ENCODE assay signal across 14 cellular contexts in the genomic region with DNA sequence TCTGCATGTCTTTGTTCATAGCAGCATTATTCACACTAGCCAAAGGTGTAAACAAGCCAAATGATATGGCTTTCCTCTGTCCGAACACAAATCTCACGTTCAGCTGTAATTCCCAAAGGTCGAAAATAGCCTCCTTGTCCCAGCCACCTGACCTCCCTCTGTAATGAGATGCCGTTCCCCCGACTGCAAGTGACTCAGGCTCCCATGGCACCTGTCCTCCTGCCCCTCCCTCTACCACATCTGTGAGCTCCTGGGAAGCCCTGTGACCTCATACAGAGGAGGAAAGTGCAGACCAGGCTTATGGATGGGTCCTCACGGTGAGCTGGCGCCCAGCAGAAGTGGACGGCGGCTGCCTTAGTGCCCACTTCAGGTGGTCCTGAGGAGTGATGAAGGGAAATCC. TPM values are rescaled to one million over a fixed set of nuclear protein-coding genes. Genes with fewer than 3 reads are reported as not detected.
"Had no signal": no experiment of that assay in that cellular context is flagged by ENCODE, and none has a peak within 500 bp of the region (broad histone marks: within the 10 kb centered on the region; RNA-seq: fewer than 3 reads in every experiment).

No MANE protein-coding gene starts in this region.

RNA-seq across cellular contexts. Expression of gene CD177, which starts 15.4 kb away (rescaled TPM):
- total RNA-seq: activated B cell treated with CpG ODN at 0.5 μM for 24 hours; activated CD4-positive, alpha-beta memory T cell treated with anti-CD3 and anti-CD28 coated beads for 36 hours; activated naive CD4-positive, alpha-beta T cell treated with anti-CD3 and anti-CD28 coated beads for 36 hours; activated naive CD4-positive, alpha-beta T cell treated with anti-CD3 and anti-CD28 coated beads, Interleukin-2, amount 50 U/mL, for 72 hours; activated T-cell treated with anti-CD3 and anti-CD28 coated beads, Interleukin-2, amount 50 U/mL, for 4 hours; activated T-helper 1 cell treated with anti-CD3 and anti-CD28 coated beads, Interleukin-12 subunit alpha, Interleukin-12 subunit beta, Interleukin-2, Interleukin-4 antibody, amounts not matched to agents 30 ng/mL and 10 ng/mL and 1 ng/mL, durations not matched to agents 14 hours and 24 hours and 36 hours; astrocyte; SK-MEL-5 had no signal

RNA-seq across cellular contexts. Expression of gene TEX101, which starts 45.8 kb away (rescaled TPM):
- total RNA-seq: activated B cell treated with CpG ODN at 0.5 μM for 24 hours; activated CD4-positive, alpha-beta memory T cell treated with anti-CD3 and anti-CD28 coated beads for 36 hours; activated naive CD4-positive, alpha-beta T cell treated with anti-CD3 and anti-CD28 coated beads for 36 hours; activated naive CD4-positive, alpha-beta T cell treated with anti-CD3 and anti-CD28 coated beads, Interleukin-2, amount 50 U/mL, for 72 hours; activated T-cell treated with anti-CD3 and anti-CD28 coated beads, Interleukin-2, amount 50 U/mL, for 4 hours; activated T-helper 1 cell treated with anti-CD3 and anti-CD28 coated beads, Interleukin-12 subunit alpha, Interleukin-12 subunit beta, Interleukin-2, Interleukin-4 antibody, amounts not matched to agents 30 ng/mL and 10 ng/mL and 1 ng/mL, durations not matched to agents 14 hours and 24 hours and 36 hours; adrenal gland; astrocyte; body of pancreas; breast epithelium; cerebellum; PC-3; Right ventricle myocardium inferior; SK-MEL-5 had no signal
